ENCODE assay signal across 7 cellular contexts in the genomic region with DNA sequence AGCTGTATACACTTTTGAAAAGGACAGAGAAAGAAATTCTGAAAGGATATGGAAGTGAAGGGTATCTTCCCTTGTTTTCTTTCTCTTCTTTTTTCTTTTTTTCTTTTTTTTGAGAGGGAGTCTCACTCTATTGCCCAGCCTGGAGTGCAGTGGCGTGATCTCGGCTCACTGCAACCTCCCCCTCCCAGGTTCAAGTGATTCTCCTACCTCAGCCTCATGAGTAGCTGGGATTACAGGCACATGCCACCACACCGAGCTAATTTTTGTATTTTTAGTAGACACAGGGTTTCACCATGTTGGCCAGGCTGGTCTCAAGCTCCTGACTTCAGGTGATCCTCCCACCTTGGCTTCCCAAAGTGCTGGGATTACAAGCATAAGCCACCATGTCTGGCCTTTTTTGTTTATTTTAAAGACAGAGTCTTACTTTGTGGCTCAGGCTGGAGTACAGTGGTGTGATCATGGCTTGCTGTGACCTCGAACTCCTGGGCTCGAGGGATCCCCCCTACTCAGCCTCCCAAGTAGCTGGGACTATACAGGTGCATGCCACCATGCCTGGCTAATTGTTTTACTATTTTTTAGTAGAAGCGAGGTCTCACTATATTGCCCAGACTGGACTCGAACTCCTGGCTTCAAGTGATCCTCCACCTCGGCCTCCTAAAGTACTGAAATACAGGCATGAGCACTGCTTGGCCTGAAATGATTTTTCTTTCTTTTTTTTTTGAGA. TPM values are rescaled to one million over a fixed set of nuclear protein-coding genes. Genes with fewer than 3 reads are reported as not detected.
DNase-seq lines count a peak whose midpoint lies in the region; ATAC-seq and TF ChIP-seq lines count a peak whose summit lies in the region.
"Not testable (repeated sequence)": the region's sequence is repeated elsewhere in the genome, so short reads cannot be mapped to it uniquely, and the experiment has no call there.

No MANE protein-coding gene starts in this region.

- peaks cover 0 to 27% (median 24%) of the 10 kb centered on the region in 11 experiments; a peak in 11 of 22 replicates for H3K36me3 ChIP-seq in BLaER1 treated with 17β-estradiol and CSF1 and Interleukin-3, amounts not matched to agents 10 nM and 100 nM
- not testable (repeated sequence) for H3K36me3 ChIP-seq in Caco-2 (ENCODE audit: control insufficient read depth, insufficient read depth, low read length)

- peak overlapping the region in 4 of 11 experiments; percentile 32 to 45 (median 40); a peak in 5 of 22 replicates for H3K27ac ChIP-seq in BLaER1 treated with 17β-estradiol and CSF1 and Interleukin-3, amounts not matched to agents 10 nM and 100 nM
- H3K27ac ChIP-seq in RWPE1, result peak overlapping the region; percentile 14

- peaks cover 29% of the 10 kb centered on the region for H3K4me1 Mint-ChIP-seq in Caco-2 (ENCODE audit: low read depth, unreplicated experiment)
- H3K4me1 Mint-ChIP-seq in activated CD4-positive, alpha-beta T cell treated with anti-CD3 and anti-CD28 coated beads for 36 hours, result peaks cover 22% of the 10 kb centered on the region
- peaks cover 34% of the 10 kb centered on the region for H3K4me1 Mint-ChIP-seq in activated naive CD8-positive, alpha-beta T cell treated with anti-CD3 and anti-CD28 coated beads, Interleukin-2, amount 10 ng/mL, durations not matched to agents 7 days and 5 days
- H3K4me1 Mint-ChIP-seq in memory B cell, result peaks cover 14% of the 10 kb centered on the region
- peaks cover 66% of the 10 kb centered on the region for H3K4me1 Mint-ChIP-seq in nephron progenitor cell

- peak overlapping the region; percentile 24 to 90 (median 67) for H3K4me2 ChIP-seq in BLaER1 treated with 17β-estradiol and CSF1 and Interleukin-3, amounts not matched to agents 10 nM and 100 nM

- intact Hi-C loops in Caco-2 (cut with micrococcal nuclease; ENCODE audit: unreplicated experiment); activated CD4-positive, alpha-beta T cell treated with anti-CD3 and anti-CD28 coated beads for 36 hours (cut with DNase I, micrococcal nuclease): not testable (repeated sequence)

- not testable (repeated sequence) for H3K27me3 ChIP-seq in BLaER1 treated with 17β-estradiol and CSF1 and Interleukin-3, amounts not matched to agents 10 nM and 100 nM; Caco-2 (replicated peaks; ENCODE audit: control insufficient read depth, insufficient read depth, low read length)

- H3K4me3 ChIP-seq in BLaER1 treated with 17β-estradiol and CSF1 and Interleukin-3, amounts not matched to agents 10 nM and 100 nM; Caco-2 (ENCODE audit: low read depth, low read length): not testable (repeated sequence)

- CTCF ChIA-PET in Caco-2 (lab: Charles Lee) (interaction anchor here (1.2 kb wide), 2 partner anchors 14 to 38 kb away, joined by 3 read pairs; a partner anchor contains a TSS), RWPE1 (lab: Yijun Ruan, JAX) (interaction anchor here (0.6 kb wide), 2 partner anchors 24 to 112 kb away, joined by 3 read pairs; no protein-coding TSS in a partner anchor)
- CTCF ChIA-PET in activated CD4-positive, alpha-beta T cell treated with anti-CD3 and anti-CD28 coated beads for 36 hours (lab: Charles Lee), result interaction anchor here (0.7 kb wide), 2 partner anchors 18 to 169 kb away, joined by 3 read pairs; no protein-coding TSS in a partner anchor

- H3K9ac ChIP-seq in BLaER1 treated with 17β-estradiol and CSF1 and Interleukin-3, amounts not matched to agents 10 nM and 100 nM, result peak overlapping the region in 3 of 11 experiments; percentile 0 to 42 (median 14); a peak in 1 of 22 replicates

- POLR2A ChIA-PET in Caco-2 (lab: Charles Lee); activated CD4-positive, alpha-beta T cell treated with anti-CD3 and anti-CD28 coated beads for 36 hours (lab: Charles Lee): not testable (repeated sequence)
- POLR2A ChIA-PET in RWPE1 (lab: Yijun Ruan, JAX; ENCODE audit: low non-redundant PET), result interaction anchor here (0.6 kb wide), 1 partner anchor 19 kb away, joined by 3 read pairs; no protein-coding TSS in a partner anchor
- POLR2A ChIA-PET in activated naive CD8-positive, alpha-beta T cell treated with anti-CD3 and anti-CD28 coated beads, Interleukin-2, amount 10 ng/mL, durations not matched to agents 7 days and 5 days (lab: Charles Lee), result interaction anchor here (0.7 to 1.1 kb wide), 2 partner anchors 14 to 38 kb away, joined by 3 read pairs; no protein-coding TSS in a partner anchor

- ATAC-seq in activated CD4-positive, alpha-beta T cell treated with anti-CD3 and anti-CD28 coated beads for 36 hours; activated naive CD8-positive, alpha-beta T cell treated with anti-CD3 and anti-CD28 coated beads, Interleukin-2, amount 10 ng/mL, durations not matched to agents 7 days and 5 days (ENCODE audit: low read depth); memory B cell (ENCODE audit: low read depth): not testable (repeated sequence)

- peaks cover 0 to 10% (median 0%) of the 10 kb centered on the region in 11 experiments; a peak in 5 of 22 replicates for H4K20me1 ChIP-seq in BLaER1 treated with 17β-estradiol and CSF1 and Interleukin-3, amounts not matched to agents 10 nM and 100 nM

- H3K36me3 Mint-ChIP-seq in Caco-2 (ENCODE audit: insufficient read depth, unreplicated experiment), result peaks cover 33% of the 10 kb centered on the region
- peaks cover 30% of the 10 kb centered on the region for H3K36me3 Mint-ChIP-seq in activated CD4-positive, alpha-beta T cell treated with anti-CD3 and anti-CD28 coated beads for 36 hours (ENCODE audit: low read depth)
- H3K36me3 Mint-ChIP-seq in activated naive CD8-positive, alpha-beta T cell treated with anti-CD3 and anti-CD28 coated beads, Interleukin-2, amount 10 ng/mL, durations not matched to agents 7 days and 5 days, result peaks cover 17% of the 10 kb centered on the region
- H3K36me3 Mint-ChIP-seq in memory B cell, result not testable (repeated sequence)
- peaks cover 25% of the 10 kb centered on the region for H3K36me3 Mint-ChIP-seq in nephron progenitor cell (ENCODE audit: low read depth)

- not testable (repeated sequence) for H3K4me3 Mint-ChIP-seq in Caco-2 (ENCODE audit: unreplicated experiment); activated CD4-positive, alpha-beta T cell treated with anti-CD3 and anti-CD28 coated beads for 36 hours; activated naive CD8-positive, alpha-beta T cell treated with anti-CD3 and anti-CD28 coated beads, Interleukin-2, amount 10 ng/mL, durations not matched to agents 7 days and 5 days; memory B cell; nephron progenitor cell

- not testable (repeated sequence) for DNase-seq in Caco-2; RWPE1 (ENCODE audit: low spot score); activated CD4-positive, alpha-beta T cell treated with anti-CD3 and anti-CD28 coated beads for 36 hours; activated naive CD8-positive, alpha-beta T cell treated with anti-CD3 and anti-CD28 coated beads, Interleukin-2, amount 10 ng/mL, durations not matched to agents 7 days and 5 days; memory B cell (ENCODE audit: low spot score in 2 of 2); nephron progenitor cell

- not testable (repeated sequence) for H3K27me3 Mint-ChIP-seq in Caco-2 (ENCODE audit: insufficient read depth, unreplicated experiment); activated CD4-positive, alpha-beta T cell treated with anti-CD3 and anti-CD28 coated beads for 36 hours; activated naive CD8-positive, alpha-beta T cell treated with anti-CD3 and anti-CD28 coated beads, Interleukin-2, amount 10 ng/mL, durations not matched to agents 7 days and 5 days; memory B cell; nephron progenitor cell (ENCODE audit: low read depth, poor library complexity)

- not testable (repeated sequence) for H3K9me3 Mint-ChIP-seq in Caco-2 (ENCODE audit: unreplicated experiment); activated CD4-positive, alpha-beta T cell treated with anti-CD3 and anti-CD28 coated beads for 36 hours (ENCODE audit: low read depth); activated naive CD8-positive, alpha-beta T cell treated with anti-CD3 and anti-CD28 coated beads, Interleukin-2, amount 10 ng/mL, durations not matched to agents 7 days and 5 days; memory B cell; nephron progenitor cell

- peaks cover 56 to 72% (median 66%) of the 10 kb centered on the region in 10 experiments for H3K4me1 ChIP-seq in BLaER1 treated with 17β-estradiol and CSF1 and Interleukin-3, amounts not matched to agents 10 nM and 100 nM
- peaks cover 12% of the 10 kb centered on the region for H3K4me1 ChIP-seq in Caco-2

- H3K9me3 ChIP-seq in BLaER1 treated with 17β-estradiol and CSF1 and Interleukin-3, amounts not matched to agents 10 nM and 100 nM (replicated peaks in 1 of 11); Caco-2: not testable (repeated sequence)

- H3K27ac Mint-ChIP-seq in Caco-2 (ENCODE audit: unreplicated experiment), result peak overlapping the region; percentile 68
- H3K27ac Mint-ChIP-seq in activated CD4-positive, alpha-beta T cell treated with anti-CD3 and anti-CD28 coated beads for 36 hours, result peak overlapping the region; percentile 29
- peak overlapping the region; percentile 16 for H3K27ac Mint-ChIP-seq in activated naive CD8-positive, alpha-beta T cell treated with anti-CD3 and anti-CD28 coated beads, Interleukin-2, amount 10 ng/mL, durations not matched to agents 7 days and 5 days
- peak overlapping the region; percentile 35 for H3K27ac Mint-ChIP-seq in memory B cell
- H3K27ac Mint-ChIP-seq in nephron progenitor cell, result peak overlapping the region; percentile 54

- not testable (repeated sequence) for TF ChIP-seq CTCF in Caco-2 (IDR thresholded peaks at IDR 0.05; ENCODE audit: insufficient read depth in 1 of 2, low read depth in 1 of 2, low read length in 1 of 2, severe bottlenecking in 1 of 2, unreplicated experiment in 1 of 2); RWPE1 (conservative IDR thresholded peaks at IDR 0.05; ENCODE audit: low read depth); nephron progenitor cell (IDR thresholded peaks at IDR 0.05)

- not testable (repeated sequence) for BruUV-seq in Caco-2 (replicated peaks; lab: Mats Ljungman, UMichigan)

RNA-seq across cellular contexts. Expression of a gene that starts 38.2 kb away (rescaled TPM):
- total RNA-seq in Caco-2 (2022), result 92.0 and 96.1 TPM in 2 replicates
- total RNA-seq in activated CD4-positive, alpha-beta T cell treated with anti-CD3 and anti-CD28 coated beads for 36 hours, result 10 to 100 TPM; 44.2 to 67.0 TPM
- total RNA-seq in activated naive CD8-positive, alpha-beta T cell treated with anti-CD3 and anti-CD28 coated beads, Interleukin-2, amount 10 ng/mL, durations not matched to agents 7 days and 5 days, result 10 to 100 TPM; 74.6 to 77.5 TPM

Comparison
In these comparisons a context has a peak if more than half of its experiments do, and no peak if none do; other contexts are left out.
1. H3K27ac Mint-ChIP-seq: peak in every context shown above with its lines; median percentile 68 in Caco-2; 54 in nephron progenitor cell; 35 in memory B cell; 29 in activated CD4-positive, alpha-beta T cell treated with anti-CD3 and anti-CD28 coated beads for 36 hours; 16 in activated naive CD8-positive, alpha-beta T cell treated with anti-CD3 and anti-CD28 coated beads, Interleukin-2, amount 10 ng/mL, durations not matched to agents 7 days and 5 days.